In genomic region chr3:128559486-128560225, GRCh38 we compare ENCODE assay signal across 14 cellular contexts.
DNase-seq lines count a peak whose midpoint lies in the region; ATAC-seq lines count a peak whose summit lies in the region.
"Had no signal": no experiment of that assay in that cellular context is flagged by ENCODE, and none has a peak within 500 bp of the region (broad histone marks: within the 10 kb centered on the region; RNA-seq: fewer than 3 reads in every experiment).

No MANE protein-coding gene starts in this region.

- H3K9ac ChIP-seq in mesendoderm (ENCODE audit: low read length) = no peak overlapping the region

- no peak overlapping the region for H3K4ac ChIP-seq in mesendoderm (ENCODE audit: low read depth, low read length)

- H3K4me3 ChIP-seq in mesendoderm (ENCODE audit: low read length) = no peak overlapping the region

- no peak overlapping the region for H2AK5ac ChIP-seq in mesendoderm (ENCODE audit: low read length)

- no peaks in the 10 kb centered on the region for H3K9me3 Mint-ChIP-seq in activated CD4-positive, alpha-beta T cell treated with anti-CD3 and anti-CD28 coated beads for 36 hours (ENCODE audit: low read depth)

- POLR2A ChIA-PET in activated CD4-positive, alpha-beta T cell treated with anti-CD3 and anti-CD28 coated beads for 36 hours (lab: Charles Lee) = no interaction called here

- no CpG with 5 or more reads among the region's 17 CpGs for WGBS in mesendoderm (ENCODE audit: extremely low coverage, insufficient coverage, low lambda C conversion rate)

- no peak overlapping the region for H2BK15ac ChIP-seq in mesendoderm (replicated peaks; ENCODE audit: low read depth)

- H3K27ac ChIP-seq in mesendoderm (ENCODE audit: low read depth, low read length) = no peak overlapping the region
- H3K27ac ChIP-seq: brain microvascular endothelial cell had no signal

- CTCF ChIA-PET in activated CD4-positive, alpha-beta T cell treated with anti-CD3 and anti-CD28 coated beads for 36 hours (lab: Charles Lee) = no interaction called here

- H3K4me3 Mint-ChIP-seq in activated CD4-positive, alpha-beta T cell treated with anti-CD3 and anti-CD28 coated beads for 36 hours = no peak overlapping the region
- H3K4me3 Mint-ChIP-seq: B cell; naive thymus-derived CD8-positive, alpha-beta T cell had no signal

- H3K4me1 ChIP-seq in mesendoderm (ENCODE audit: control insufficient read depth, low read depth, low read length) = no peaks in the 10 kb centered on the region

- H3K27me3 Mint-ChIP-seq in activated CD4-positive, alpha-beta T cell treated with anti-CD3 and anti-CD28 coated beads for 36 hours = peaks cover 29% of the 10 kb centered on the region

- H3K27me3 ChIP-seq in mesendoderm (ENCODE audit: insufficient read depth, low read length, poor library complexity) = no peaks in the 10 kb centered on the region

- H4K8ac ChIP-seq in mesendoderm (ENCODE audit: low read depth, low read length) = no peak overlapping the region

- H3K79me1 ChIP-seq in mesendoderm (ENCODE audit: low read length) = no peaks in the 10 kb centered on the region

- no peak overlapping the region for H4K5ac ChIP-seq in mesendoderm (ENCODE audit: low read length)

- peak; percentile 65 for ATAC-seq in activated CD4-positive, alpha-beta T cell treated with anti-CD3 and anti-CD28 coated beads for 36 hours
- no peak for ATAC-seq in GM19395 (IDR thresholded peaks at IDR 0.05; ENCODE audit: unreplicated experiment)
- ATAC-seq in Right ventricle myocardium superior (ENCODE audit: poor library complexity) = no peak
- ATAC-seq in HG03354 (IDR thresholded peaks at IDR 0.05; ENCODE audit: poor library complexity, severe bottlenecking, unreplicated experiment) = no peak
- ATAC-seq: naive thymus-derived CD8-positive, alpha-beta T cell; SK-N-SH treated with all-trans-retinoic acid at 6 μM for 48 hours had no signal

- no peaks in the 10 kb centered on the region for H3K79me2 ChIP-seq in mesendoderm (ENCODE audit: control insufficient read depth, insufficient read depth, low read length)

- DNase-seq in activated CD4-positive, alpha-beta T cell treated with anti-CD3 and anti-CD28 coated beads for 36 hours = peak; percentile 59
- no peak for DNase-seq in activated CD4-positive, alpha-beta T cell treated with anti-CD3 and anti-CD28 coated beads for 1 hour
- peak; percentile 44 for DNase-seq in LoVo (ENCODE audit: low spot score)
- peak; percentile 38 for DNase-seq in UCSD-AML1 (lab: John Stamatoyannopoulos, UW; ENCODE audit: unreplicated experiment)
- peak; percentile 38 for DNase-seq in mesendoderm
- DNase-seq in Right ventricle myocardium superior = no peak
- DNase-seq: brain microvascular endothelial cell; naive thymus-derived CD8-positive, alpha-beta T cell; NCI-H1436 treated with DMSO at 0.1 percent for 48 hours; small intestine had no signal

- H2BK5ac ChIP-seq in mesendoderm (ENCODE audit: low read length) = no peak overlapping the region

- no peak overlapping the region for H3K27ac Mint-ChIP-seq in activated CD4-positive, alpha-beta T cell treated with anti-CD3 and anti-CD28 coated beads for 36 hours
- H3K27ac Mint-ChIP-seq: B cell had no signal

- no peaks in the 10 kb centered on the region for H3K36me3 ChIP-seq in mesendoderm (ENCODE audit: control insufficient read depth, insufficient read depth, low read length)
- H3K36me3 ChIP-seq: brain microvascular endothelial cell had no signal

- H3K56ac ChIP-seq in mesendoderm (ENCODE audit: low read length) = no peak overlapping the region

- no peaks in the 10 kb centered on the region for H3K36me3 Mint-ChIP-seq in activated CD4-positive, alpha-beta T cell treated with anti-CD3 and anti-CD28 coated beads for 36 hours (ENCODE audit: low read depth)
- H3K36me3 Mint-ChIP-seq: naive thymus-derived CD8-positive, alpha-beta T cell had no signal

- H3K23ac ChIP-seq in mesendoderm (ENCODE audit: low read length) = no peak overlapping the region

- intact Hi-C loops in activated CD4-positive, alpha-beta T cell treated with anti-CD3 and anti-CD28 coated beads for 36 hours (cut with DNase I, micrococcal nuclease) = no loop called here
- intact Hi-C loops in Right ventricle myocardium superior (cut with DNase I) = no loop called here

- H3K18ac ChIP-seq in mesendoderm (ENCODE audit: low read length) = no peak overlapping the region

- no peak overlapping the region for H2BK120ac ChIP-seq in mesendoderm (ENCODE audit: low read depth, low read length)

- H3K4me2 ChIP-seq in mesendoderm (ENCODE audit: low read length) = no peak overlapping the region

- H3K4me1 Mint-ChIP-seq in activated CD4-positive, alpha-beta T cell treated with anti-CD3 and anti-CD28 coated beads for 36 hours = peaks cover 5% of the 10 kb centered on the region

Comparison
In these comparisons a context has a peak if more than half of its experiments do, and no peak if none do; other contexts are left out.
1. DNase-seq: peak in activated CD4-positive, alpha-beta T cell treated with anti-CD3 and anti-CD28 coated beads for 36 hours (single experiment), LoVo (single experiment), UCSD-AML1 (single experiment) and mesendoderm (single experiment); none in activated CD4-positive, alpha-beta T cell treated with anti-CD3 and anti-CD28 coated beads for 1 hour (single experiment) and Right ventricle myocardium superior (single experiment).